In the genomic region with DNA sequence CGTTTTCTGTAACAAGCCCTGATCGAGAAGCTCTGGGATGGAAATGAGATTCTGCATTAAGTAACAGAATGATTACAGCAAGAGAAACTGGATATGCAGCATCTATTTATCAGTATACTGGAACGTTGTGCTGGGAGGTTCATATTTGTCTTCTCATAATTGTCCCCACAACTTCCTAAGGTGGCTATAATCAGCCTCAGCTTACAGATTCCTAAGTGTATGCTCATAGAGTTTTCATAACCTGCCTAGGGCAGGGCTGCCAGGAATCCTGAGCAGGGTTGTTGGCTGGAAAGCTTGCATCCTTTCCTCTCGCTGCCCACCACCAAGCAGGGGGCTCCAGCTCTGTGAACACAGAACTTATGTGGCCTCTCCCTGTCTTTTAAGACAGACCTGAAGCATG, we compare ENCODE assay signal across 22 cellular contexts.
DNase-seq lines count a peak whose midpoint lies in the region; ATAC-seq and TF ChIP-seq lines count a peak whose summit lies in the region.
"Had no signal": no experiment of that assay in that cellular context is flagged by ENCODE, and none has a peak within 500 bp of the region (broad histone marks: within the 10 kb centered on the region; RNA-seq: fewer than 3 reads in every experiment).

No MANE protein-coding gene starts in this region.

- intact Hi-C loops in esophagus muscularis mucosa (cut with DNase I): no loop called here

- H3K27me3 ChIP-seq in esophagus muscularis mucosa: no peaks in the 10 kb centered on the region
- H3K27me3 ChIP-seq in tibial nerve: no peaks in the 10 kb centered on the region
- H3K27me3 ChIP-seq: upper lobe of left lung had no signal

- peak overlapping the region; percentile 51 for H3K27ac Mint-ChIP-seq in activated naive CD4-positive, alpha-beta T cell treated with anti-CD3 and anti-CD28 coated beads, Interleukin-2, amount 50 U/mL, for 24 hours
- peak overlapping the region; percentile 15; the same call in 1 of the 2 replicates for H3K27ac Mint-ChIP-seq in WTC11
- H3K27ac Mint-ChIP-seq: activated B cell treated with CpG ODN at 0.5 μM for 24 hours, mesothelial cell of epicardium, nephron had no signal

- no peak overlapping the region for H3K4me3 ChIP-seq in esophagus muscularis mucosa
- no peak overlapping the region for H3K4me3 ChIP-seq in tibial nerve
- H3K4me3 ChIP-seq: upper lobe of left lung had no signal

- peaks cover 21% of the 10 kb centered on the region for H3K4me1 Mint-ChIP-seq in activated naive CD4-positive, alpha-beta T cell treated with anti-CD3 and anti-CD28 coated beads, Interleukin-2, amount 50 U/mL, for 24 hours
- no peaks in the 10 kb centered on the region for H3K4me1 Mint-ChIP-seq in WTC11

- CTCF ChIA-PET in WTC11 (lab: Charles Lee): no interaction called here

- H3K36me3 ChIP-seq in esophagus muscularis mucosa (peaks cover 14 to 68% (median 41%) of the 10 kb centered on the region in 4 donors), tibial nerve (peaks cover 0 to 53% (median 0%) of the 10 kb centered on the region in 3 donors)

- H3K9me3 Mint-ChIP-seq in activated naive CD4-positive, alpha-beta T cell treated with anti-CD3 and anti-CD28 coated beads, Interleukin-2, amount 50 U/mL, for 24 hours: no peaks in the 10 kb centered on the region
- H3K9me3 Mint-ChIP-seq in WTC11: no peaks in the 10 kb centered on the region
- H3K9me3 Mint-ChIP-seq: activated B cell treated with CpG ODN at 0.5 μM for 24 hours; mesothelial cell of epicardium; nephron; stimulated activated naive CD8-positive, alpha-beta T cell treated with anti-CD3 and anti-CD28 coated beads, Interleukin-15, amount 100 ng/mL, for 72 hours had no signal

- TF ChIP-seq POLR2A in esophagus muscularis mucosa (IDR thresholded peaks at IDR 0.05; ENCODE audit: low read depth) (no peak), tibial nerve (IDR thresholded peaks at IDR 0.05) (no peak)

- DNase-seq in activated naive CD4-positive, alpha-beta T cell (lab: John Stamatoyannopoulos, UW): no peak
- DNase-seq in WTC11 (ENCODE audit: low spot score): no peak
- no peak for DNase-seq in esophagus muscularis mucosa (ENCODE audit: extremely low spot score)
- no peak for DNase-seq in tibial nerve (ENCODE audit: low spot score in 2 of 2)
- no peak for DNase-seq in T-helper 2 cell
- DNase-seq: activated B cell treated with CpG ODN at 0.5 μM for 24 hours; activated naive CD4-positive, alpha-beta T cell treated with anti-CD3 and anti-CD28 coated beads, Interleukin-2, amount 50 U/mL, for 16 hours; COR-L47; DND-41; glutamatergic neuron; KBM-7; NCI-H774; OCI-M1; posterior cingulate gyrus; SHP77 treated with DMSO at 0.1 percent for 48 hours; stimulated activated CD4-positive, alpha-beta T cell treated with anti-CD3 and anti-CD28 coated beads, Interleukin-1b, Interleukin-23, amount 100 ng/mL, for 48 hours; stimulated activated naive CD8-positive, alpha-beta T cell treated with anti-CD3 and anti-CD28 coated beads, Interleukin-15, amount 100 ng/mL, for 72 hours; upper lobe of left lung had no signal

- peaks cover 13 to 76% (median 64%) of the 10 kb centered on the region in 4 donors for H3K4me1 ChIP-seq in esophagus muscularis mucosa
- H3K4me1 ChIP-seq in tibial nerve: peaks cover 0 to 42% (median 8%) of the 10 kb centered on the region in 4 donors

- WGBS in esophagus muscularis mucosa: 65% methylated on average over 4 of the region's 4 CpGs
- 80 to 83% methylated on average over 4 of the region's 4 CpGs for WGBS in tibial nerve, 2 donors

- POLR2A ChIA-PET in WTC11 (lab: Charles Lee): no interaction called here

- no peak for TF ChIP-seq CTCF in WTC11 (IDR thresholded peaks at IDR 0.05)
- TF ChIP-seq CTCF in esophagus muscularis mucosa (IDR thresholded peaks at IDR 0.05): no peak
- TF ChIP-seq CTCF in tibial nerve (IDR thresholded peaks at IDR 0.05): no peak

- no peak for TF ChIP-seq EP300 in esophagus muscularis mucosa (IDR thresholded peaks at IDR 0.05)
- no peak for TF ChIP-seq EP300 in tibial nerve (IDR thresholded peaks at IDR 0.05)

- ATAC-seq in WTC11: no peak
- ATAC-seq in GM18867 (IDR thresholded peaks at IDR 0.05; ENCODE audit: unreplicated experiment): no peak
- ATAC-seq: stimulated activated naive CD8-positive, alpha-beta T cell treated with anti-CD3 and anti-CD28 coated beads, Interleukin-15, amount 100 ng/mL, for 72 hours had no signal

- H3K9me3 ChIP-seq in esophagus muscularis mucosa (no peaks in the 10 kb centered on the region), tibial nerve (no peaks in the 10 kb centered on the region)
- H3K9me3 ChIP-seq: upper lobe of left lung had no signal

- H3K36me3 Mint-ChIP-seq in activated naive CD4-positive, alpha-beta T cell treated with anti-CD3 and anti-CD28 coated beads, Interleukin-2, amount 50 U/mL, for 24 hours: peaks cover 8% of the 10 kb centered on the region
- H3K36me3 Mint-ChIP-seq in WTC11: peaks cover 9% of the 10 kb centered on the region; the same call in 1 of the 2 replicates

- H3K27ac ChIP-seq in esophagus muscularis mucosa (replicated peaks in 1 of 4): peak overlapping the region; percentile 57 to 92 (median 70)
- H3K27ac ChIP-seq in tibial nerve: peak overlapping the region in 3 of 4 donors; percentile 9 to 69 (median 47)
- H3K27ac ChIP-seq: upper lobe of left lung had no signal

- H3K4me3 Mint-ChIP-seq in activated naive CD4-positive, alpha-beta T cell treated with anti-CD3 and anti-CD28 coated beads, Interleukin-2, amount 50 U/mL, for 24 hours: no peak overlapping the region
- no peak overlapping the region for H3K4me3 Mint-ChIP-seq in WTC11
- H3K4me3 Mint-ChIP-seq: activated B cell treated with CpG ODN at 0.5 μM for 24 hours; mesothelial cell of epicardium; nephron; stimulated activated naive CD8-positive, alpha-beta T cell treated with anti-CD3 and anti-CD28 coated beads, Interleukin-15, amount 100 ng/mL, for 72 hours had no signal

- no peaks in the 10 kb centered on the region for H3K27me3 Mint-ChIP-seq in activated naive CD4-positive, alpha-beta T cell treated with anti-CD3 and anti-CD28 coated beads, Interleukin-2, amount 50 U/mL, for 24 hours
- no peaks in the 10 kb centered on the region for H3K27me3 Mint-ChIP-seq in WTC11 (ENCODE audit: low read depth)
- H3K27me3 Mint-ChIP-seq: activated B cell treated with CpG ODN at 0.5 μM for 24 hours; stimulated activated naive CD8-positive, alpha-beta T cell treated with anti-CD3 and anti-CD28 coated beads, Interleukin-15, amount 100 ng/mL, for 72 hours had no signal

TF ChIP-seq in WTC11, 78 proteins besides CTCF, POLR2A, EP300 and RAD21:
- no peak for TF ChIP-seq ZNF232 (CRISPR knock-in tag; IDR thresholded peaks at IDR 0.05)
- TF ChIP-seq, protein P1, sequence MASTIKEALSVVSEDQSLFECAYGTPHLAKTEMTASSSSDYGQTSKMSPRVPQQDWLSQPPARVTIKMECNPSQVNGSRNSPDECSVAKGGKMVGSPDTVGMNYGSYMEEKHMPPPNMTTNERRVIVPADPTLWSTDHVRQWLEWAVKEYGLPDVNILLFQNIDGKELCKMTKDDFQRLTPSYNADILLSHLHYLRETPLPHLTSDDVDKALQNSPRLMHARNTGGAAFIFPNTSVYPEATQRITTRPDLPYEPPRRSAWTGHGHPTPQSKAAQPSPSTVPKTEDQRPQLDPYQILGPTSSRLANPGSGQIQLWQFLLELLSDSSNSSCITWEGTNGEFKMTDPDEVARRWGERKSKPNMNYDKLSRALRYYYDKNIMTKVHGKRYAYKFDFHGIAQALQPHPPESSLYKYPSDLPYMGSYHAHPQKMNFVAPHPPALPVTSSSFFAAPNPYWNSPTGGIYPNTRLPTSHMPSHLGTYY (CRISPR knock-in tag; IDR thresholded peaks at IDR 0.05): no peak
- no peak for TF ChIP-seq SMAD4 (CRISPR knock-in tag; IDR thresholded peaks at IDR 0.05)
- no peak for TF ChIP-seq TEAD1 (CRISPR knock-in tag; IDR thresholded peaks at IDR 0.05)
- no peak for TF ChIP-seq NFYB (CRISPR knock-in tag; conservative IDR thresholded peaks at IDR 0.05; ENCODE audit: low read depth)
- no peak for TF ChIP-seq ZBTB21 (CRISPR knock-in tag; IDR thresholded peaks at IDR 0.05; ENCODE audit: borderline replicate concordance)
- no peak for TF ChIP-seq ZNF671 (CRISPR knock-in tag; IDR thresholded peaks at IDR 0.05)
